27 cellular contexts compared by ENCODE assay signal in genomic region chr6:136616527-136616926, GRCh38.
DNase-seq lines count a peak whose midpoint lies in the region; ATAC-seq, FAIRE-seq and TF ChIP-seq lines count a peak whose summit lies in the region.
"Had no signal": no experiment of that assay in that cellular context is flagged by ENCODE, and none has a peak within 500 bp of the region (broad histone marks: within the 10 kb centered on the region; RNA-seq: fewer than 3 reads in every experiment).

No MANE protein-coding gene starts in this region.

- no peak overlapping the region for H2BK15ac ChIP-seq in H1 (ENCODE audit: low read length)

- no peak for TF ChIP-seq EP300 in HepG2 (IDR thresholded peaks at IDR 0.05; ENCODE audit: low read depth in 2 of 2, low read length in 2 of 2)
- no peak for TF ChIP-seq EP300 in HepG2 (CRISPR knock-in tag; IDR thresholded peaks at IDR 0.05; ENCODE audit: borderline replicate concordance)
- TF ChIP-seq EP300 in H1 (IDR thresholded peaks at IDR 0.05; ENCODE audit: borderline replicate concordance in 1 of 2, low read depth in 2 of 2, low read length in 2 of 2), result no peak

- H3K4me1 ChIP-seq in HepG2 (ENCODE audit: insufficient read depth, low read length) (no peaks in the 10 kb centered on the region), right lobe of liver (no peaks in the 10 kb centered on the region), H1 (replicated peaks in 1 of 4; ENCODE audit: control insufficient read depth in 3 of 4, insufficient read depth in 4 of 4, low read length in 3 of 4) (peaks cover 0 to 10% (median 1%) of the 10 kb centered on the region in 4 experiments; a peak in 4 of 7 replicates)

- ATAC-seq in HepG2 (no peak), right lobe of liver (no peak), GM19452 (IDR thresholded peaks at IDR 0.05; ENCODE audit: unreplicated experiment) (no peak)
- ATAC-seq in stimulated activated effector memory CD8-positive, alpha-beta T cell treated with anti-CD3 and anti-CD28 coated beads, Interleukin-12 subunit alpha, Interleukin-12 subunit beta, amount 100 ng/mL, for 72 hours, result no peak
- ATAC-seq: GM12878 had no signal

- no peaks in the 10 kb centered on the region for H3K36me3 ChIP-seq in HepG2 (replicated peaks in 1 of 2; ENCODE audit: control insufficient read depth in 1 of 2, insufficient read depth in 2 of 2, low read length in 2 of 2)
- H3K36me3 ChIP-seq in right lobe of liver, result peaks cover 0 to 6% (median under 1%) of the 10 kb centered on the region in 4 donors
- H3K36me3 ChIP-seq in H1 (ENCODE audit: control insufficient read depth in 2 of 4, insufficient read depth in 4 of 4, low read length in 3 of 4), result no peaks in the 10 kb centered on the region

- H2AK5ac ChIP-seq in H1 (ENCODE audit: low read depth, low read length), result no peak overlapping the region

- H3K4me1 Mint-ChIP-seq in stimulated activated effector memory CD8-positive, alpha-beta T cell treated with anti-CD3 and anti-CD28 coated beads, Interleukin-12 subunit alpha, Interleukin-12 subunit beta, amount 100 ng/mL, for 72 hours, result no peaks in the 10 kb centered on the region
- H3K4me1 Mint-ChIP-seq: CD8-positive, alpha-beta memory T cell had no signal

- in situ Hi-C loops in HepG2 (cut with HindIII; ENCODE audit: extremely low pct_ligation_motif_present, low pct_unique_long_range_greater_than_20kb), result no loop called here

- no peak overlapping the region for H3K56ac ChIP-seq in H1 (replicated peaks; ENCODE audit: insufficient read length, low read depth, low read length)

- H3K14ac ChIP-seq in H1 (ENCODE audit: insufficient read length), result no peak overlapping the region

- H3K27ac ChIP-seq in HepG2 (ENCODE audit: extremely low read length, insufficient read depth, low read length), result no peak overlapping the region
- H3K27ac ChIP-seq in right lobe of liver, result no peak overlapping the region
- H3K27ac ChIP-seq in H1 (ENCODE audit: low read depth, low read length), result no peak overlapping the region
- no peak overlapping the region for H3K27ac ChIP-seq in caudate nucleus (ENCODE audit: low read depth, low read length)
- H3K27ac ChIP-seq: BLaER1 had no signal

- H3K9ac ChIP-seq in HepG2 (ENCODE audit: insufficient read depth, low read depth, low read length) (no peak overlapping the region), H1 (replicated peaks in 1 of 4; ENCODE audit: extremely low read depth in 1 of 4, low read depth in 3 of 4, low read length in 3 of 4) (no peak overlapping the region)
- H3K9ac ChIP-seq: BLaER1 had no signal

- H2BK120ac ChIP-seq in H1 (replicated peaks; ENCODE audit: low read depth, low read length), result no peak overlapping the region

- peaks cover 0 to 5% of the 10 kb centered on the region in 2 experiments; a peak in 2 of 5 replicates for H3K27me3 ChIP-seq in HepG2 (ENCODE audit: control insufficient read depth in 1 of 2, insufficient read depth in 2 of 2, low read length in 2 of 2)
- no peaks in the 10 kb centered on the region for H3K27me3 ChIP-seq in right lobe of liver
- no peaks in the 10 kb centered on the region for H3K27me3 ChIP-seq in H1 (replicated peaks in 1 of 4; ENCODE audit: control insufficient read depth in 3 of 4, extremely low read depth in 1 of 4, insufficient read depth in 3 of 4, low read length in 3 of 4)
- H3K27me3 ChIP-seq: BE2C, BLaER1 had no signal

- CTCF ChIA-PET in HepG2 (lab: Yijun Ruan, JAX; ENCODE audit: low intra/inter-chr PET ratio, low total read pairs), result no interaction called here
- CTCF ChIA-PET in H1 (lab: Charles Lee; ENCODE audit: partially characterized antibody), result interaction anchor here (0.6 to 3.1 kb wide), 6 partner anchors 8 to 175 kb away, joined by 3 to 17 read pairs (median 4); partner anchors contain the start of gene MAP3K5

- TF ChIP-seq CTCF in HepG2 (CRISPR knock-in tag; IDR thresholded peaks at IDR 0.05) (no peak), right lobe of liver (IDR thresholded peaks at IDR 0.05) (no peak), H1 (IDR thresholded peaks at IDR 0.05; ENCODE audit: control extremely low read depth in 1 of 3, insufficient read depth in 1 of 3, low read depth in 1 of 3, low read length in 3 of 3) (no peak)

- H3K4me3 ChIP-seq in HepG2 (replicated peaks in 1 of 3; ENCODE audit: insufficient read depth in 1 of 3, low read depth in 2 of 3, low read length in 3 of 3) (no peak overlapping the region), right lobe of liver (no peak overlapping the region), H1 (ENCODE audit: extremely low read depth in 1 of 4, insufficient read depth in 2 of 4, low read depth in 3 of 4, low read length in 4 of 4) (no peak overlapping the region)
- H3K4me3 ChIP-seq: BLaER1, GM12878 had no signal

- no peak overlapping the region for H3K4me3 Mint-ChIP-seq in stimulated activated effector memory CD8-positive, alpha-beta T cell treated with anti-CD3 and anti-CD28 coated beads, Interleukin-12 subunit alpha, Interleukin-12 subunit beta, amount 100 ng/mL, for 72 hours
- H3K4me3 Mint-ChIP-seq: CD14-positive monocyte; CD4-positive, alpha-beta memory T cell; CD4-positive, CD25-positive, alpha-beta regulatory T cell; CD8-positive, alpha-beta memory T cell had no signal

- intact Hi-C loops in HepG2 (cut with micrococcal nuclease; ENCODE audit: unreplicated experiment) (no loop called here), right lobe of liver (cut with DNase I) (no loop called here)

- no peak overlapping the region for H3K23ac ChIP-seq in H1 (ENCODE audit: insufficient read length)

- H2AFZ ChIP-seq in HepG2 (ENCODE audit: low read length) (no peak overlapping the region), H1 (ENCODE audit: low read length) (no peak overlapping the region)

- no peak overlapping the region for H3K4me2 ChIP-seq in HepG2 (ENCODE audit: low read depth, low read length)
- no peak overlapping the region for H3K4me2 ChIP-seq in H1 (ENCODE audit: insufficient read depth in 1 of 2, low read depth in 2 of 2, low read length in 2 of 2)
- H3K4me2 ChIP-seq: BLaER1 had no signal

- POLR2A ChIA-PET in HepG2 (lab: Yijun Ruan, JAX), result no interaction called here
- POLR2A ChIA-PET in H1 (lab: Charles Lee; ENCODE audit: partially characterized antibody), result no interaction called here

- no peaks in the 10 kb centered on the region for H4K20me1 ChIP-seq in HepG2 (ENCODE audit: insufficient read depth, low read length)
- no peaks in the 10 kb centered on the region for H4K20me1 ChIP-seq in H1 (replicated peaks in 1 of 2; ENCODE audit: control insufficient read depth in 1 of 2, insufficient read depth in 2 of 2, low read length in 2 of 2)
- H4K20me1 ChIP-seq: BLaER1 had no signal

- no peak for FAIRE-seq in HepG2 (lab: Jason Lieb, UNC)
- no peak for FAIRE-seq in H1 (lab: Jason Lieb, UNC)
- FAIRE-seq: A204.1, GM12878, GM12892, GM18507 had no signal

- H3K36me3 Mint-ChIP-seq in stimulated activated effector memory CD8-positive, alpha-beta T cell treated with anti-CD3 and anti-CD28 coated beads, Interleukin-12 subunit alpha, Interleukin-12 subunit beta, amount 100 ng/mL, for 72 hours, result peaks cover 62% of the 10 kb centered on the region

- H2BK20ac ChIP-seq in H1 (ENCODE audit: low read length), result peak overlapping the region; percentile 25; the same call in 1 of the 2 replicates

- BruUV-seq in HepG2 (replicated peaks; lab: Mats Ljungman, UMichigan), result no TSS peak

- no peak overlapping the region for H3K18ac ChIP-seq in H1 (ENCODE audit: extremely low read depth, low read length)

- no peaks in the 10 kb centered on the region for H3K9me3 Mint-ChIP-seq in stimulated activated effector memory CD8-positive, alpha-beta T cell treated with anti-CD3 and anti-CD28 coated beads, Interleukin-12 subunit alpha, Interleukin-12 subunit beta, amount 100 ng/mL, for 72 hours
- H3K9me3 Mint-ChIP-seq: CD14-positive monocyte; CD4-positive, alpha-beta memory T cell; CD4-positive, CD25-positive, alpha-beta regulatory T cell; CD8-positive, alpha-beta memory T cell had no signal

- H4K8ac ChIP-seq in H1 (ENCODE audit: extremely low read depth, insufficient read depth, low read length), result no peak overlapping the region

- no peak for TF ChIP-seq RAD21 in HepG2 (CRISPR knock-in tag; IDR thresholded peaks at IDR 0.05)
- TF ChIP-seq RAD21 in H1 (IDR thresholded peaks at IDR 0.05 in 1 of 2, conservative IDR thresholded peaks at IDR 0.05 in 1 of 2; ENCODE audit: low read depth in 2 of 2, low read length in 2 of 2), result no peak

- H4K5ac ChIP-seq in H1 (ENCODE audit: insufficient read length, low read depth, low read length), result no peak overlapping the region

- no peak for TF ChIP-seq POLR2A in HepG2 (IDR thresholded peaks at IDR 0.05; ENCODE audit: insufficient read depth in 1 of 2, low read depth in 2 of 2, low read length in 2 of 2)
- TF ChIP-seq POLR2A in right lobe of liver (IDR thresholded peaks at IDR 0.05), result no peak
- TF ChIP-seq POLR2A in H1 (IDR thresholded peaks at IDR 0.05; ENCODE audit: control extremely low read depth in 1 of 2, low read depth in 2 of 2, low read length in 2 of 2), result no peak

- H3K27ac Mint-ChIP-seq in stimulated activated effector memory CD8-positive, alpha-beta T cell treated with anti-CD3 and anti-CD28 coated beads, Interleukin-12 subunit alpha, Interleukin-12 subunit beta, amount 100 ng/mL, for 72 hours, result peak overlapping the region; percentile 68
- H3K27ac Mint-ChIP-seq: CD4-positive, CD25-positive, alpha-beta regulatory T cell had no signal

- no peak overlapping the region for H4K91ac ChIP-seq in H1 (replicated peaks; ENCODE audit: insufficient read length, low read length)

- H3K79me2 ChIP-seq in HepG2 (ENCODE audit: insufficient read depth, low read length) (no peaks in the 10 kb centered on the region), H1 (ENCODE audit: control insufficient read depth in 1 of 2, insufficient read depth in 2 of 2, low read length in 2 of 2) (no peaks in the 10 kb centered on the region)

- H2BK12ac ChIP-seq in H1 (ENCODE audit: low read depth, low read length), result no peak overlapping the region

- no peaks in the 10 kb centered on the region for H3K79me1 ChIP-seq in H1 (ENCODE audit: low read depth, low read length)

- H3K4ac ChIP-seq in H1 (replicated peaks; ENCODE audit: insufficient read length, low read depth, low read length), result no peak overlapping the region

- H3K9me3 ChIP-seq in HepG2 (ENCODE audit: low read length), result no peaks in the 10 kb centered on the region
- H3K9me3 ChIP-seq in right lobe of liver, result no peaks in the 10 kb centered on the region
- no peaks in the 10 kb centered on the region for H3K9me3 ChIP-seq in H1 (ENCODE audit: insufficient read depth in 2 of 2, low read depth in 1 of 2, low read length in 1 of 2)
- H3K9me3 ChIP-seq: BE2C, BLaER1 had no signal

- DNase-seq in HepG2 (ENCODE audit: low spot score) (no peak), right lobe of liver (no peak), H1 (ENCODE audit: low read depth in 1 of 2, low spot score in 2 of 2) (no peak), caudate nucleus (lab: John Stamatoyannopoulos, UW) (no peak)
- DNase-seq in stimulated activated effector memory CD8-positive, alpha-beta T cell treated with anti-CD3 and anti-CD28 coated beads, Interleukin-12 subunit alpha, Interleukin-12 subunit beta, amount 100 ng/mL, for 72 hours (ENCODE audit: low spot score in 2 of 2), result peak in 1 of 2 donors; percentile 26
- DNase-seq: 8988T; ACHN; BE2C; C1 segment of cervical spinal cord; CD4-positive, alpha-beta memory T cell; CD4-positive, CD25-positive, alpha-beta regulatory T cell; CD8-positive, alpha-beta memory T cell; COR-L47; DMS 273 treated with DMSO at 0.1 percent for 48 hours; DMS153; DMS53; DMS79; DND-41; EL; GDM1 had no signal

- 60% methylated on average over 3 of the region's 3 CpGs for WGBS in HepG2 (ENCODE audit: low lambda C conversion rate)
- WGBS in right lobe of liver (ENCODE audit: insufficient coverage, low coverage, low lambda C conversion rate, missing lambda C conversion rate), result 93% methylated on average over 2 of the region's 3 CpGs
- WGBS in H1 (ENCODE audit: extremely low coverage in 1 of 2, insufficient coverage in 1 of 2, insufficient read length in 1 of 2, insufficient replicate concordance in 2 of 2, low coverage in 1 of 2, low lambda C conversion rate in 2 of 2, missing lambda C conversion rate in 1 of 2), 2 experiments, result 94% methylated on average over 3 of the region's 3 CpGs; no CpG with 5 or more reads in 1 of the 2 experiments

- no peaks in the 10 kb centered on the region; the same call in 1 of the 2 replicates for H3K23me2 ChIP-seq in H1 (ENCODE audit: low read depth, low read length)

- no peak overlapping the region for H2BK5ac ChIP-seq in H1 (ENCODE audit: low read depth, low read length)
